Comparison of ENCODE assay signal across 21 cellular contexts in genomic region chr14:55151601-55152000, GRCh38. TPM values are rescaled to one million over a fixed set of nuclear protein-coding genes. Genes with fewer than 3 reads are reported as not detected.
DNase-seq lines count a peak whose midpoint lies in the region; ATAC-seq and TF ChIP-seq lines count a peak whose summit lies in the region.
"Had no signal": no experiment of that assay in that cellular context is flagged by ENCODE, and none has a peak within 500 bp of the region (broad histone marks: within the 10 kb centered on the region; RNA-seq: fewer than 3 reads in every experiment).

No MANE protein-coding gene starts in this region.

- WGBS in GM23248 (ENCODE audit: low coverage in 1 of 2, low lambda C conversion rate in 2 of 2, missing lambda C conversion rate in 2 of 2), 2 experiments: 94 to 96% methylated on average over 1 of the region's 1 CpG
- WGBS in mesenchymal stem cell: no CpG with 5 or more reads among the region's 1 CpG
- 79 to 94% (median 86%) methylated on average over 1 of the region's 1 CpG for WGBS in psoas muscle, 3 donors

- H3K4ac ChIP-seq in mesenchymal stem cell (ENCODE audit: low read depth in 1 of 2, low read length in 2 of 2): no peak overlapping the region

- H3K79me1 ChIP-seq in mesenchymal stem cell (replicated peaks; ENCODE audit: low read length, poor library complexity, severe bottlenecking): no peaks in the 10 kb centered on the region

- no peak for ATAC-seq in psoas muscle
- ATAC-seq: HepG2 had no signal

- H3K4me3 ChIP-seq in ACC112 (ENCODE audit: low read depth, low read length) (no peak overlapping the region), GM23248 (no peak overlapping the region), choroid plexus epithelial cell (ENCODE audit: low read depth, low read length) (no peak overlapping the region), mesenchymal stem cell (ENCODE audit: insufficient read depth in 1 of 2, low read depth in 1 of 2, low read length in 2 of 2) (no peak overlapping the region), psoas muscle (no peak overlapping the region)
- H3K4me3 ChIP-seq: SJCRH30 had no signal

- H4K91ac ChIP-seq in mesenchymal stem cell (ENCODE audit: low read length): no peak overlapping the region

- no peak overlapping the region for H3K14ac ChIP-seq in mesenchymal stem cell (ENCODE audit: low read length in 2 of 2)

- no peak overlapping the region for H2BK12ac ChIP-seq in mesenchymal stem cell (ENCODE audit: low read length in 2 of 2)

- peaks cover 48% of the 10 kb centered on the region for H3F3A ChIP-seq in GM23248 (ENCODE audit: insufficient read depth)

- H3K79me2 ChIP-seq in ACC112 (ENCODE audit: control insufficient read depth, insufficient read depth, low read length, unreplicated experiment) (no peaks in the 10 kb centered on the region), GM23248 (ENCODE audit: insufficient read depth) (no peaks in the 10 kb centered on the region)

- H3K9me3 ChIP-seq in GM23248 (ENCODE audit: low read depth) (no peaks in the 10 kb centered on the region), mesenchymal stem cell (ENCODE audit: control insufficient read depth, low read length) (no peaks in the 10 kb centered on the region), psoas muscle (no peaks in the 10 kb centered on the region)
- H3K9me3 ChIP-seq: BE2C, SJCRH30 had no signal

- TF ChIP-seq CTCF in choroid plexus epithelial cell (conservative IDR thresholded peaks at IDR 0.05; ENCODE audit: low read depth, low read length): no peak
- no peak for TF ChIP-seq CTCF in psoas muscle (IDR thresholded peaks at IDR 0.05)

- H3K18ac ChIP-seq in mesenchymal stem cell (ENCODE audit: low read depth in 1 of 2, low read length in 2 of 2): no peak overlapping the region

- intact Hi-C loops in psoas muscle (cut with DNase I): no loop called here

- in situ Hi-C loops in GM23248 (cut with MboI): no loop called here

- H3K27ac ChIP-seq in ACC112 (ENCODE audit: low read depth, low read length) (peak overlapping the region; percentile 35), GM23248 (peak overlapping the region; percentile 37), mesenchymal stem cell (ENCODE audit: low read length, poor library complexity, severe bottlenecking) (no peak overlapping the region), psoas muscle (no peak overlapping the region)
- H3K27ac ChIP-seq: HL-60, SJCRH30 had no signal

- no peak overlapping the region for H2BK15ac ChIP-seq in mesenchymal stem cell (ENCODE audit: low read depth, poor library complexity, severe bottlenecking)

- H2AFZ ChIP-seq in ACC112 (ENCODE audit: low read length, unreplicated experiment): no peak overlapping the region
- H2AFZ ChIP-seq in GM23248: 0 out of 2 replicates have a peak overlapping the region, but pooled peaks have one; percentile 1
- H2AFZ ChIP-seq in mesenchymal stem cell (ENCODE audit: low read depth, low read length): no peak overlapping the region

- no peaks in the 10 kb centered on the region for H4K20me1 ChIP-seq in GM23248 (ENCODE audit: insufficient read depth)

- H2BK120ac ChIP-seq in mesenchymal stem cell (ENCODE audit: low read depth, low read length): no peak overlapping the region

- H3K4me1 ChIP-seq in ACC112 (ENCODE audit: control insufficient read depth, insufficient read depth, low read length, unreplicated experiment) (peaks cover 9% of the 10 kb centered on the region), GM23248 (ENCODE audit: insufficient read depth) (peaks cover 19% of the 10 kb centered on the region), mesenchymal stem cell (ENCODE audit: control insufficient read depth, insufficient read depth, low read depth, low read length) (no peaks in the 10 kb centered on the region), psoas muscle (no peaks in the 10 kb centered on the region)
- H3K4me1 ChIP-seq: BE2C, SJCRH30 had no signal

- DNase-seq in GM23248 (peak; percentile 46), choroid plexus epithelial cell (ENCODE audit: low read depth) (peak; percentile 67), mesenchymal stem cell (no peak), SW480 (ENCODE audit: low spot score) (no peak), psoas muscle (no peak), NCI-H2081 treated with DMSO at 0.1 percent for 48 hours (lab: John Stamatoyannopoulos, UW) (no peak)
- DNase-seq: BE2C, DMS53, H7, KBM-7, NCI-H1105, NCI-H146, NCI-H2029 treated with DMSO at 0.1 percent for 48 hours, NCI-H2171 treated with DMSO at 0.1 percent for 48 hours, NCI-H524 treated with DMSO at 0.1 percent for 48 hours, NCI-H82, OCI-M1, SJCRH30 had no signal

- H2BK5ac ChIP-seq in mesenchymal stem cell (ENCODE audit: low read depth, low read length, poor library complexity, severe bottlenecking): no peak overlapping the region

- no peaks in the 10 kb centered on the region for H3K9me2 ChIP-seq in GM23248 (ENCODE audit: insufficient read depth)

- H3K23ac ChIP-seq in mesenchymal stem cell (ENCODE audit: low read length in 2 of 2): no peak overlapping the region

- H2AK5ac ChIP-seq in mesenchymal stem cell (ENCODE audit: low read length, severe bottlenecking): no peak overlapping the region

- peaks cover 17% of the 10 kb centered on the region for H3K36me3 ChIP-seq in ACC112 (ENCODE audit: insufficient read depth, low read length)
- H3K36me3 ChIP-seq in GM23248 (ENCODE audit: low read depth): peaks cover 12% of the 10 kb centered on the region; the same call in 1 of the 2 replicates
- H3K36me3 ChIP-seq in mesenchymal stem cell (ENCODE audit: control insufficient read depth in 1 of 2, insufficient read depth in 2 of 2, low read depth in 1 of 2, low read length in 2 of 2): peaks cover 0 to 26% of the 10 kb centered on the region in 2 experiments
- H3K36me3 ChIP-seq in psoas muscle (ENCODE audit: insufficient read depth in 1 of 2, low read depth in 1 of 2): no peaks in the 10 kb centered on the region

- H3K27me3 ChIP-seq in ACC112 (ENCODE audit: insufficient read depth, low read length): no peaks in the 10 kb centered on the region
- H3K27me3 ChIP-seq in GM23248 (replicated peaks; ENCODE audit: insufficient read depth): no peaks in the 10 kb centered on the region
- H3K27me3 ChIP-seq in mesenchymal stem cell (ENCODE audit: control insufficient read depth in 1 of 2, insufficient read depth in 1 of 2, low read length in 2 of 2): no peaks in the 10 kb centered on the region
- no peaks in the 10 kb centered on the region for H3K27me3 ChIP-seq in psoas muscle (ENCODE audit: insufficient read depth in 3 of 3, low read length in 2 of 3)
- H3K27me3 ChIP-seq: BE2C, SJCRH30 had no signal

- peak overlapping the region; percentile 58 for H3K4me2 ChIP-seq in GM23248 (ENCODE audit: unreplicated experiment)
- H3K4me2 ChIP-seq in mesenchymal stem cell (ENCODE audit: low read length, poor library complexity, severe bottlenecking): no peak overlapping the region

- no peak overlapping the region for H4K8ac ChIP-seq in mesenchymal stem cell (ENCODE audit: low read length)

- H3K9ac ChIP-seq in GM23248: peak overlapping the region; percentile 13; the same call in 1 of the 2 replicates
- H3K9ac ChIP-seq in mesenchymal stem cell (ENCODE audit: low read length): peak overlapping the region; percentile 44

RNA-seq across cellular contexts. Expression of gene LGALS3, which starts 22.5 kb away (rescaled TPM):
- 297 and 363 TPM in 2 replicates for total RNA-seq in GM23248 (2014; rRNA removed; shearing (Covaris generic))
- polyA plus RNA-seq in GM23248 (2016; fragmentation: Nextera tagmentation; extraction: Ambion mirVana) (541 and 553 TPM in 2 replicates), psoas muscle (10 to 100 TPM; 45.2 to 71.4 (median 48.6) TPM)
- polyA plus RNA-seq in mesenchymal stem cell (2013, experiment 1 of 2): 172 TPM
- 175 TPM for polyA plus RNA-seq in mesenchymal stem cell (2013, experiment 2 of 2)
- 10 to 100 TPM; 27.7 to 44.7 (median 38.4) TPM for total RNA-seq in psoas muscle

RNA-seq across cellular contexts. Expression of gene DLGAP5, which starts 39.8 kb away (rescaled TPM):
- total RNA-seq in GM23248 (2014; rRNA removed; shearing (Covaris generic)): 11.0 and 13.5 TPM in 2 replicates
- polyA plus RNA-seq in GM23248 (2016; fragmentation: Nextera tagmentation; extraction: Ambion mirVana): 15.5 and 17.8 TPM in 2 replicates
- 5.8 TPM for polyA plus RNA-seq in mesenchymal stem cell (2013, experiment 1 of 2)
- 5.8 TPM for polyA plus RNA-seq in mesenchymal stem cell (2013, experiment 2 of 2)
- total RNA-seq in psoas muscle: under 1 TPM in 2 of 4 donors, not detected in 2; 0.10 to 0.29 TPM
- polyA plus RNA-seq in psoas muscle: under 1 TPM in 2 of 3 donors, not detected in 1; 0.03 to 0.05 TPM

Comparison
In these comparisons a context has a peak if more than half of its experiments do, and no peak if none do; other contexts are left out.
1. H3K27ac ChIP-seq: peak in ACC112 (single experiment) and GM23248 (single experiment); none in mesenchymal stem cell (single experiment) and psoas muscle (single experiment).
2. DNase-seq: peak in GM23248 (single experiment) and choroid plexus epithelial cell (single experiment); none in mesenchymal stem cell (single experiment), SW480 (single experiment), psoas muscle (0 of 2) and NCI-H2081 treated with DMSO at 0.1 percent for 48 hours (single experiment).